9 cellular contexts compared by ENCODE assay signal in the genomic region with DNA sequence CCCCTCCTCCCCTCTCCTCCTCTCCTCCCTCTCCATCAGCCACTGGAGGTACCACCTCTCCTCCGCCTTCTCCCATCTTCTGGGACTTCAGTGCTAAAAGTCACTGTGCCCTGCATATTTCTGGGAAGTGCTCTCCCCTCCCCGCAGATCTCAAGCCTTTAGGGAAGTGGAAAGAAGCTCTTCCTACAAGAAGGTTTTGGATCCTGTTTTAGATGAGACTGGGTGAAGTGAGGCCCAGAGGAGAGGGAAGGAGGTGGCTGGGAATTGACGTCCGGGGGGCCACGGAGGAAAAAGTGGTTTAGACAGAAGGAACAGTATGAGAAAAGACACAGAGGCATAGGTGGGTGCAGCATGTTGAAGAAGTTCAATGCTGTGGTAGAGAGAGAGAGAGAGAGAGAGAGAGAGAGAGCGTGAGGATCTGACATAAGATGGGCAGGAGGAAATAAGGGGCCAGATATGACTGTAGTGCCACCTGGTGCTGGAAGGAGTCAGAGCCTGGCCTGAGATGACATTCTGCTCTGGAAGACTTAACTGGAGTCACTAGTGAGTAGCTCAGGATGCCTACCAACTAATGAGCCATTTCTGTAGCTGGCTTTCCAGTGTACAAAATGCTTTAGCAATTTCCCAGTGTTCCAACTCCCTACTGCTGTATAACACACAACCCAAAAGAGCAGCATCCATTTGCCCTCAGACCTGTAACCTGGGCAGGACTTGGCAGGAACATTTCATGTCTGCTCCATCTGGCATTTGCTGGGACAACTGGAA. TPM values are rescaled to one million over a fixed set of nuclear protein-coding genes. Genes with fewer than 3 reads are reported as not detected.
DNase-seq lines count a peak whose midpoint lies in the region; ATAC-seq, FAIRE-seq and TF ChIP-seq lines count a peak whose summit lies in the region.
"Had no signal": no experiment of that assay in that cellular context is flagged by ENCODE, and none has a peak within 500 bp of the region (broad histone marks: within the 10 kb centered on the region; RNA-seq: fewer than 3 reads in every experiment).

No MANE protein-coding gene starts in this region.

- peak overlapping the region; percentile 54 for H2AFZ ChIP-seq in OCI-LY7 (ENCODE audit: low read length)

- H3K9me3 ChIP-seq in OCI-LY7 (ENCODE audit: low read length) = no peaks in the 10 kb centered on the region
- H3K9me3 ChIP-seq in sigmoid colon = no peaks in the 10 kb centered on the region
- H3K9me3 ChIP-seq: ovary had no signal

- no peaks in the 10 kb centered on the region for H3K9me2 ChIP-seq in OCI-LY7 (ENCODE audit: insufficient read depth, low read length)

- CTCF ChIA-PET in OCI-LY7 (lab: Charles Lee; ENCODE audit: unreplicated experiment) = no interaction called here

- H4K20me1 ChIP-seq in OCI-LY7 (ENCODE audit: insufficient read depth, low read length) = no peaks in the 10 kb centered on the region

- peak; percentile 82 for DNase-seq in A172 (ENCODE audit: low spot score)
- peak; percentile 89 for DNase-seq in ELR (ENCODE audit: low read depth)
- DNase-seq in HTR-8/SVneo (ENCODE audit: insufficient read length, low spot score) = peak; percentile 72
- peak; percentile 80 for DNase-seq in OCI-LY7 (ENCODE audit: low spot score)
- peak; percentile 65 for DNase-seq in astrocyte of the cerebellum (ENCODE audit: low read depth)
- DNase-seq in hippocampal formation (lab: John Stamatoyannopoulos, UW) = peak; percentile 47 to 70
- no peak for DNase-seq in sigmoid colon

- POLR2A ChIA-PET in OCI-LY7 (lab: Charles Lee) = interaction anchor here (0.7 kb wide), 1 partner anchor 16 kb away, joined by 4 read pairs; no protein-coding TSS in a partner anchor

- H3K4me3 ChIP-seq in OCI-LY7 (ENCODE audit: low read depth, low read length, poor library complexity, severe bottlenecking) (no peak overlapping the region), astrocyte of the cerebellum (ENCODE audit: low read depth, low read length) (no peak overlapping the region), sigmoid colon (no peak overlapping the region)
- H3K4me3 ChIP-seq: ovary had no signal

- H3K36me3 ChIP-seq in OCI-LY7 (ENCODE audit: insufficient read depth, low read length) (no peaks in the 10 kb centered on the region), sigmoid colon (no peaks in the 10 kb centered on the region)
- H3K36me3 ChIP-seq: ovary had no signal

- H3K79me2 ChIP-seq in OCI-LY7 (ENCODE audit: insufficient read depth, low read depth, low read length) = no peaks in the 10 kb centered on the region

- no peaks in the 10 kb centered on the region for H3K27me3 ChIP-seq in sigmoid colon
- H3K27me3 ChIP-seq: ovary had no signal

- TF ChIP-seq EP300 in sigmoid colon (IDR thresholded peaks at IDR 0.05) = no peak

- 32% methylated on average over 6 of the region's 6 CpGs for WGBS in sigmoid colon, 2 donors

- TF ChIP-seq CTCF in OCI-LY7 (conservative IDR thresholded peaks at IDR 0.05; ENCODE audit: low read length) (peak; percentile 85), astrocyte of the cerebellum (IDR thresholded peaks at IDR 0.05; ENCODE audit: low read depth, low read length, missing control alignments) (peak; percentile 81), sigmoid colon (IDR thresholded peaks at IDR 0.05) (peak; percentile 36 to 55 (median 54))

- in situ Hi-C loops in astrocyte of the cerebellum (cut with HindIII; ENCODE audit: low sequenced_read_pairs) = no loop called here

- TF ChIP-seq POLR2A in sigmoid colon (IDR thresholded peaks at IDR 0.05) = no peak

- peak; percentile 77 for FAIRE-seq in HTR-8/SVneo (lab: Jason Lieb, UNC)

- H3K27ac ChIP-seq in OCI-LY7 (ENCODE audit: low read depth, low read length, poor library complexity, severe bottlenecking) (no peak overlapping the region), sigmoid colon (peak overlapping the region in 3 of 4 donors; percentile 71 to 91 (median 81))

- ATAC-seq in HG03039 (IDR thresholded peaks at IDR 0.05; ENCODE audit: unreplicated experiment) = no peak

- BruUV-seq in OCI-LY7 (replicated peaks; lab: Mats Ljungman, UMichigan) = no TSS peak

- H3K4me1 ChIP-seq in OCI-LY7 (ENCODE audit: insufficient read depth, low read length, poor library complexity, severe bottlenecking) (peaks cover 19% of the 10 kb centered on the region), sigmoid colon (peaks cover 2 to 57% (median 47%) of the 10 kb centered on the region in 4 donors)

- no peak overlapping the region for H3K4me2 ChIP-seq in OCI-LY7 (ENCODE audit: low read length)

- intact Hi-C loops in OCI-LY7 (cut with micrococcal nuclease; ENCODE audit: unreplicated experiment) (no loop called here), sigmoid colon (cut with DNase I) (loop anchor here (5.0 kb wide), 1 partner anchor 83 kb away; no protein-coding TSS in a partner anchor)

RNA-seq across cellular contexts. Expression of gene ZSCAN20, which starts 16.7 kb away (rescaled TPM):
- 4.0 and 5.1 TPM in 2 replicates for total RNA-seq in A172 (2014; rRNA removed; shearing (Covaris generic))
- 3.0 and 4.0 TPM in 2 replicates for total RNA-seq in OCI-LY7 (2014; rRNA removed; shearing (Covaris generic))
- total RNA-seq in OCI-LY7 (2022) (3.6 and 3.9 TPM in 2 replicates), sigmoid colon (1 to 10 TPM; 5.8 to 8.2 (median 6.8) TPM)
- polyA plus RNA-seq in sigmoid colon = 1 to 10 TPM in 2 of 3 donors, under 1 TPM in 1; 0.69 to 2.1 (median 1.8) TPM

RNA-seq across cellular contexts. Expression of gene PHC2, which starts 24.8 kb away (rescaled TPM):
- total RNA-seq in A172 (2014; rRNA removed; shearing (Covaris generic)) = 45.7 and 62.0 TPM in 2 replicates
- total RNA-seq in OCI-LY7 (2014; rRNA removed; shearing (Covaris generic)) = 31.0 and 34.0 TPM in 2 replicates
- total RNA-seq in OCI-LY7 (2022) (35.0 and 42.1 TPM in 2 replicates), sigmoid colon (100 to 1,000 TPM in 3 of 4 donors, 10 to 100 TPM in 1; 96.3 to 199 (median 124) TPM)
- 10 to 100 TPM; 56.2 to 96.3 (median 76.3) TPM for polyA plus RNA-seq in sigmoid colon
